1 cellular context compared by ENCODE assay signal in genomic region chr17:75759457-75759856, GRCh38.
TF ChIP-seq lines count a peak whose summit lies in the region.

No MANE protein-coding gene starts in this region.

TF ChIP-seq in IMR-90, 13 proteins besides CTCF, POLR2A, EP300 and RAD21 (continued from another document):
- TF ChIP-seq USF2 (IDR thresholded peaks at IDR 0.05; ENCODE audit: low read depth, low read length) = no peak
- no peak for TF ChIP-seq FOS (IDR thresholded peaks at IDR 0.05; ENCODE audit: low read depth, low read length)
- no peak for TF ChIP-seq MXI1 (IDR thresholded peaks at IDR 0.05; ENCODE audit: borderline replicate concordance, low read depth, low read length)
- no peak for TF ChIP-seq BHLHE40 (IDR thresholded peaks at IDR 0.05; ENCODE audit: low read depth, low read length)
- no peak for TF ChIP-seq ELK1 (IDR thresholded peaks at IDR 0.05; ENCODE audit: borderline replicate concordance, low read depth, low read length)
- TF ChIP-seq RCOR1 (IDR thresholded peaks at IDR 0.05; ENCODE audit: insufficient replicate concordance, low read length) = no peak
- TF ChIP-seq MAZ (IDR thresholded peaks at IDR 0.05; ENCODE audit: borderline replicate concordance, low read depth, low read length) = no peak
- no peak for TF ChIP-seq SMC3 (IDR thresholded peaks at IDR 0.05; ENCODE audit: low read depth, low read length)
